In the genomic region with DNA sequence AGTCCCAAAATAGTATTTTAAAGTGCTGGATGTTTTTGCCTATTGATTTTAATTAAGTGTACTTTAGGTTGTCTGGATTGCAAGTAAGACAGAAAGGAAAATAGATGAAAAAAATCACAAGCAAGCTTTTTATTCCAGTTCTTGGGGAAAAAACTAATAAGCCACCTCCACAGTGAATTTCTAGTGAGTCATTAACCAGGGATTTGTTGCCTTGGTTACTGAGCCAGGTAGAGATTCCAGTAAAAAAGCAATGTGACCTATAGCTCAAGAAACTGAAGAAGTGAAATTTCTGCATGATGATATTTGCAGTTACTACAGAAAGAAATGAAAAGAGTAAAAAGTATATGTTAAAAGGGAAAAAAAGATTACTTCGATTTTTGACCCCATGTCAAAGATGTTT, we compare ENCODE assay signal across 16 cellular contexts.
DNase-seq lines count a peak whose midpoint lies in the region; ATAC-seq and TF ChIP-seq lines count a peak whose summit lies in the region.
"Had no signal": no experiment of that assay in that cellular context is flagged by ENCODE, and none has a peak within 500 bp of the region (broad histone marks: within the 10 kb centered on the region; RNA-seq: fewer than 3 reads in every experiment).

No MANE protein-coding gene starts in this region.

- H3K9me3 ChIP-seq in SK-N-SH (no peaks in the 10 kb centered on the region), mucosa of descending colon (no peaks in the 10 kb centered on the region)
- H3K9me3 ChIP-seq in CD4-positive, alpha-beta memory T cell (ENCODE audit: control insufficient read depth in 1 of 2, low read length in 2 of 2) = no peaks in the 10 kb centered on the region
- H3K9me3 ChIP-seq: right lobe of liver, testis had no signal

- H3K4me1 ChIP-seq in SK-N-SH (ENCODE audit: control insufficient read depth in 1 of 2, insufficient read depth in 2 of 2, low read depth in 1 of 2, low read length in 1 of 2) (peaks cover 0 to 13% of the 10 kb centered on the region in 2 experiments; a peak in 2 of 4 replicates), foreskin keratinocyte (peaks cover 31% of the 10 kb centered on the region), mucosa of descending colon (ENCODE audit: low read depth) (no peaks in the 10 kb centered on the region)
- H3K4me1 ChIP-seq in CD4-positive, alpha-beta memory T cell (ENCODE audit: insufficient read depth, low read length) = no peaks in the 10 kb centered on the region
- H3K4me1 ChIP-seq: testis had no signal

- TF ChIP-seq RAD21 in SK-N-SH (IDR thresholded peaks at IDR 0.05; ENCODE audit: low read length) = no peak

- no peak overlapping the region for H3K27ac Mint-ChIP-seq in CD4-positive, alpha-beta memory T cell

- H3K27me3 Mint-ChIP-seq in CD4-positive, alpha-beta memory T cell = peaks cover 1 to 9% of the 10 kb centered on the region in 2 donors

- no peaks in the 10 kb centered on the region for H3K36me3 Mint-ChIP-seq in CD4-positive, alpha-beta memory T cell

- H4K20me1 ChIP-seq in SK-N-SH (ENCODE audit: insufficient read depth) = no peaks in the 10 kb centered on the region
- H4K20me1 ChIP-seq: BLaER1 treated with 17β-estradiol and CSF1 and Interleukin-3, amounts not matched to agents 10 nM and 100 nM had no signal

- WGBS in SK-N-SH (ENCODE audit: low lambda C conversion rate) = 2% methylated on average over 1 of the region's 1 CpG

- peaks cover 29% of the 10 kb centered on the region for H3F3A ChIP-seq in SK-N-SH (replicated peaks; ENCODE audit: insufficient read depth)

- no peak overlapping the region for H2AFZ ChIP-seq in SK-N-SH (ENCODE audit: low read depth)

- H3K9me3 Mint-ChIP-seq in CD4-positive, alpha-beta memory T cell = no peaks in the 10 kb centered on the region

- H3K27ac ChIP-seq in SK-N-SH (ENCODE audit: low read depth in 2 of 2, low read length in 1 of 2) (peak overlapping the region in 1 of 2 experiments; percentile 96; a peak in 2 of 4 replicates), foreskin keratinocyte (peak overlapping the region; percentile 36)
- H3K27ac ChIP-seq in CD4-positive, alpha-beta memory T cell (ENCODE audit: low read depth, low read length) = no peak overlapping the region
- H3K27ac ChIP-seq: BLaER1 treated with 17β-estradiol and CSF1 and Interleukin-3, amounts not matched to agents 10 nM and 100 nM; right lobe of liver; testis had no signal

- H3K4me2 ChIP-seq in SK-N-SH = peak overlapping the region; percentile 74
- H3K4me2 ChIP-seq: BLaER1 treated with 17β-estradiol and CSF1 and Interleukin-3, amounts not matched to agents 10 nM and 100 nM had no signal

- peak; percentile 93 for DNase-seq in HT-29 (ENCODE audit: low spot score)
- DNase-seq in SK-N-SH = no peak
- DNase-seq in foreskin keratinocyte = peak; percentile 60 to 80
- DNase-seq in putamen (ENCODE audit: low spot score) = peak; percentile 34
- no peak for DNase-seq in mucosa of descending colon
- no peak for DNase-seq in CD4-positive, alpha-beta memory T cell
- DNase-seq: activated CD4-positive, alpha-beta T cell treated with anti-CD3 and anti-CD28 coated beads for 48 hours; activated naive CD4-positive, alpha-beta T cell treated with anti-CD3 and anti-CD28 coated beads, Interleukin-2, amount 50 U/mL, for 16 hours; DND-41; KG1; NCI-H1105 treated with DMSO at 0.1 percent for 48 hours; right lobe of liver; testis had no signal

- peak overlapping the region; percentile 56; the same call in 1 of the 2 replicates for H3K9ac ChIP-seq in SK-N-SH
- H3K9ac ChIP-seq: BLaER1 treated with 17β-estradiol and CSF1 and Interleukin-3, amounts not matched to agents 10 nM and 100 nM had no signal

- intact Hi-C loops in mucosa of descending colon (cut with DNase I, micrococcal nuclease) = loop anchor here in 1 of 2 donors (10.0 kb wide), 1 partner anchor 56 kb away; no protein-coding TSS in a partner anchor
- intact Hi-C loops in CD4-positive, alpha-beta memory T cell (cut with micrococcal nuclease) = no loop called here

- H3K4me3 Mint-ChIP-seq in CD4-positive, alpha-beta memory T cell = no peak overlapping the region

- H3K36me3 ChIP-seq in SK-N-SH (replicated peaks in 1 of 2; ENCODE audit: control insufficient read depth in 1 of 2, insufficient read depth in 2 of 2, low read length in 1 of 2) = no peaks in the 10 kb centered on the region
- no peaks in the 10 kb centered on the region for H3K36me3 ChIP-seq in mucosa of descending colon (ENCODE audit: low read depth)
- no peaks in the 10 kb centered on the region for H3K36me3 ChIP-seq in CD4-positive, alpha-beta memory T cell (ENCODE audit: insufficient read depth, low read length)
- H3K36me3 ChIP-seq: BLaER1 treated with 17β-estradiol and CSF1 and Interleukin-3, amounts not matched to agents 10 nM and 100 nM; right lobe of liver had no signal

- peak overlapping the region; percentile 21 to 60; a peak in 3 of 4 replicates for H3K4me3 ChIP-seq in SK-N-SH (ENCODE audit: low read depth in 2 of 2, low read length in 1 of 2)
- no peak overlapping the region for H3K4me3 ChIP-seq in mucosa of descending colon
- no peak overlapping the region for H3K4me3 ChIP-seq in CD4-positive, alpha-beta memory T cell (ENCODE audit: low read length in 2 of 2)
- H3K4me3 ChIP-seq: BLaER1 treated with 17β-estradiol and CSF1 and Interleukin-3, amounts not matched to agents 10 nM and 100 nM; lung; right lobe of liver; testis had no signal

- no peaks in the 10 kb centered on the region for H3K9me2 ChIP-seq in SK-N-SH

- no peak for TF ChIP-seq EP300 in SK-N-SH (IDR thresholded peaks at IDR 0.05; ENCODE audit: borderline replicate concordance in 1 of 2, low read depth in 1 of 2, low read length in 1 of 2)

- peak; percentile 80 for ATAC-seq in foreskin keratinocyte
- no peak for ATAC-seq in HG03342 (IDR thresholded peaks at IDR 0.05; ENCODE audit: unreplicated experiment)
- ATAC-seq in mucosa of descending colon = no peak
- ATAC-seq: right lobe of liver had no signal

- no peaks in the 10 kb centered on the region for H3K79me2 ChIP-seq in SK-N-SH (ENCODE audit: insufficient read depth)

- no peaks in the 10 kb centered on the region for H3K4me1 Mint-ChIP-seq in CD4-positive, alpha-beta memory T cell

- CTCF ChIA-PET in SK-N-SH (lab: Yijun Ruan, JAX) = no interaction called here
- CTCF ChIA-PET in CD4-positive, alpha-beta memory T cell (lab: Charles Lee; ENCODE audit: partially characterized antibody) = no interaction called here

- POLR2A ChIA-PET in SK-N-SH (lab: Yijun Ruan, JAX) = no interaction called here
- POLR2A ChIA-PET in CD4-positive, alpha-beta memory T cell (lab: Charles Lee; ENCODE audit: partially characterized antibody) = no interaction called here

- no peaks in the 10 kb centered on the region for H3K27me3 ChIP-seq in SK-N-SH (ENCODE audit: insufficient read depth)
- H3K27me3 ChIP-seq in foreskin keratinocyte = no peaks in the 10 kb centered on the region
- no peaks in the 10 kb centered on the region for H3K27me3 ChIP-seq in CD4-positive, alpha-beta memory T cell (ENCODE audit: insufficient read depth, low read length)
- H3K27me3 ChIP-seq: BLaER1 treated with 17β-estradiol and CSF1 and Interleukin-3, amounts not matched to agents 10 nM and 100 nM; right lobe of liver; testis had no signal

- TF ChIP-seq CTCF in SK-N-SH (IDR thresholded peaks at IDR 0.05) (no peak), foreskin keratinocyte (conservative IDR thresholded peaks at IDR 0.05) (no peak), mucosa of descending colon (IDR thresholded peaks at IDR 0.05) (no peak)

TF ChIP-seq in SK-N-SH, 30 proteins besides CTCF, POLR2A, EP300 and RAD21:
- TF ChIP-seq SIN3A (IDR thresholded peaks at IDR 0.05; ENCODE audit: borderline replicate concordance, low read depth, low read length) (no peak), CHD2 (IDR thresholded peaks at IDR 0.05; ENCODE audit: low read length, partially characterized antibody) (no peak), FOSL2 (IDR thresholded peaks at IDR 0.05; ENCODE audit: borderline replicate concordance, low read depth) (peak; percentile 46; the same call in 1 of the 2 replicates), TAF1 (IDR thresholded peaks at IDR 0.05; ENCODE audit: borderline replicate concordance, low read depth, low read length) (no peak), NRF1 (IDR thresholded peaks at IDR 0.05; ENCODE audit: low read depth, low read length) (no peak), RFX5 (IDR thresholded peaks at IDR 0.05; ENCODE audit: low read length) (no peak)

Comparison
In these comparisons a context has a peak if more than half of its experiments do, and no peak if none do; other contexts are left out.
1. DNase-seq: peak in HT-29 (single experiment), foreskin keratinocyte (2 of 2) and putamen (single experiment); none in SK-N-SH (single experiment), mucosa of descending colon (0 of 3) and CD4-positive, alpha-beta memory T cell (0 of 5).
2. H3K4me3 ChIP-seq: peak in SK-N-SH (2 of 2); none in mucosa of descending colon (single experiment) and CD4-positive, alpha-beta memory T cell (0 of 2).